ENCODE assay signal across 18 cellular contexts in genomic region chr2:105294046-105294445, GRCh38. TPM values are rescaled to one million over a fixed set of nuclear protein-coding genes. Genes with fewer than 3 reads are reported as not detected.
"Had no signal": no experiment of that assay in that cellular context is flagged by ENCODE, and none has a peak within 500 bp of the region (broad histone marks: within the 10 kb centered on the region; RNA-seq: fewer than 3 reads in every experiment).

No MANE protein-coding gene starts in this region.

- H3K4me3 ChIP-seq: cardiac muscle cell, lower lobe of right lung, mucosa of descending colon had no signal

- H3K27ac ChIP-seq: cardiac muscle cell, lower lobe of right lung, WERI-Rb-1 had no signal

- DNase-seq: activated CD4-positive, alpha-beta T cell treated with anti-CD3 and anti-CD28 coated beads for 36 hours; activated CD8-positive, alpha-beta memory T cell treated with anti-CD3 and anti-CD28 coated beads, Interleukin-2, amount 50 U/mL, for 4 hours; activated CD8-positive, alpha-beta T cell treated with anti-CD3 and anti-CD28 coated beads for 36 hours; activated T-cell treated with anti-CD3 and anti-CD28 coated beads, Interleukin-2, amount 50 U/mL, for 72 hours; effector CD8-positive, alpha-beta T cell; erythroblast; lower lobe of right lung; mucosa of descending colon; stimulated activated CD4-positive, alpha-beta T cell treated with anti-CD3 and anti-CD28 coated beads, Interleukin-15, amount 100 ng/mL, for 24 hours; stimulated activated CD4-positive, alpha-beta T cell treated with anti-CD3 and anti-CD28 coated beads, Interleukin-4, amount 100 ng/mL, for 24 hours; WERI-Rb-1 had no signal

- H3K9me3 Mint-ChIP-seq: activated CD8-positive, alpha-beta T cell treated with anti-CD3 and anti-CD28 coated beads for 36 hours; activated naive CD8-positive, alpha-beta T cell treated with anti-CD3 and anti-CD28 coated beads, Interleukin-2, amount 10 ng/mL, durations not matched to agents 7 days and 5 days; activated T-cell treated with anti-CD3 and anti-CD28 coated beads, Interleukin-2, amount 50 U/mL, for 72 hours; natural killer cell treated with Interleukin-12 subunit alpha and Interleukin-12 subunit beta and Interleukin-15 and Interleukin-18, amount 100 ng/mL, for 72 hours; stimulated activated naive CD8-positive, alpha-beta T cell treated with anti-CD3 and anti-CD28 coated beads, Interleukin-15, Interleukin-2, amounts not matched to agents 100 ng/mL and 50 ng/mL, for 24 hours had no signal

- FAIRE-seq: colon had no signal

- H3K27ac Mint-ChIP-seq: activated CD4-positive, alpha-beta T cell treated with anti-CD3 and anti-CD28 coated beads for 36 hours; activated CD8-positive, alpha-beta T cell treated with anti-CD3 and anti-CD28 coated beads for 36 hours; activated naive CD8-positive, alpha-beta T cell treated with anti-CD3 and anti-CD28 coated beads, Interleukin-2, amount 10 ng/mL, durations not matched to agents 7 days and 5 days; activated T-cell treated with anti-CD3 and anti-CD28 coated beads, Interleukin-2, amount 50 U/mL, for 72 hours; natural killer cell treated with Interleukin-12 subunit alpha and Interleukin-12 subunit beta and Interleukin-15 and Interleukin-18, amount 100 ng/mL, for 72 hours; stimulated activated naive CD8-positive, alpha-beta T cell treated with anti-CD3 and anti-CD28 coated beads, Interleukin-15, Interleukin-2, amounts not matched to agents 100 ng/mL and 50 ng/mL, for 24 hours had no signal

- H3K4me3 Mint-ChIP-seq: activated CD4-positive, alpha-beta T cell treated with anti-CD3 and anti-CD28 coated beads for 36 hours; activated CD8-positive, alpha-beta T cell treated with anti-CD3 and anti-CD28 coated beads for 36 hours; activated naive CD8-positive, alpha-beta T cell treated with anti-CD3 and anti-CD28 coated beads, Interleukin-2, amount 10 ng/mL, durations not matched to agents 7 days and 5 days; activated T-cell treated with anti-CD3 and anti-CD28 coated beads, Interleukin-2, amount 50 U/mL, for 72 hours; natural killer cell treated with Interleukin-12 subunit alpha and Interleukin-12 subunit beta and Interleukin-15 and Interleukin-18, amount 100 ng/mL, for 72 hours; stimulated activated naive CD8-positive, alpha-beta T cell treated with anti-CD3 and anti-CD28 coated beads, Interleukin-15, Interleukin-2, amounts not matched to agents 100 ng/mL and 50 ng/mL, for 24 hours had no signal

- ATAC-seq: activated CD8-positive, alpha-beta T cell treated with anti-CD3 and anti-CD28 coated beads for 36 hours; activated T-cell treated with anti-CD3 and anti-CD28 coated beads, Interleukin-2, amount 50 U/mL, for 72 hours; natural killer cell treated with Interleukin-12 subunit alpha and Interleukin-12 subunit beta and Interleukin-15 and Interleukin-18, amount 100 ng/mL, for 72 hours had no signal

- H3K4me1 ChIP-seq: lower lobe of right lung had no signal

- H3K9me3 ChIP-seq: lower lobe of right lung, mucosa of descending colon had no signal

- H3K27me3 Mint-ChIP-seq: activated CD4-positive, alpha-beta T cell treated with anti-CD3 and anti-CD28 coated beads for 36 hours; activated CD8-positive, alpha-beta T cell treated with anti-CD3 and anti-CD28 coated beads for 36 hours; activated naive CD8-positive, alpha-beta T cell treated with anti-CD3 and anti-CD28 coated beads, Interleukin-2, amount 10 ng/mL, durations not matched to agents 7 days and 5 days; natural killer cell treated with Interleukin-12 subunit alpha and Interleukin-12 subunit beta and Interleukin-15 and Interleukin-18, amount 100 ng/mL, for 72 hours; stimulated activated naive CD8-positive, alpha-beta T cell treated with anti-CD3 and anti-CD28 coated beads, Interleukin-15, Interleukin-2, amounts not matched to agents 100 ng/mL and 50 ng/mL, for 24 hours had no signal

- H3K27me3 ChIP-seq: cardiac muscle cell had no signal

RNA-seq across cellular contexts. Expression of gene GPR45, which starts 52.5 kb away (rescaled TPM):
- total RNA-seq: activated CD4-positive, alpha-beta T cell treated with anti-CD3 and anti-CD28 coated beads for 36 hours; activated CD8-positive, alpha-beta T cell treated with anti-CD3 and anti-CD28 coated beads for 36 hours; activated naive CD8-positive, alpha-beta T cell treated with anti-CD3 and anti-CD28 coated beads, Interleukin-2, amount 10 ng/mL, durations not matched to agents 7 days and 5 days; activated T-cell treated with anti-CD3 and anti-CD28 coated beads, Interleukin-2, amount 50 U/mL, for 72 hours; cardiac muscle cell; lower lobe of right lung; mucosa of descending colon; natural killer cell treated with Interleukin-12 subunit alpha and Interleukin-12 subunit beta and Interleukin-15 and Interleukin-18, amount 100 ng/mL, for 72 hours; osteoblast; skeletal muscle tissue had no signal
- polyA plus RNA-seq: cardiac muscle cell had no signal
